In genomic region chr13:110955608-110956007, GRCh38 we compare ENCODE assay signal across 8 cellular contexts. TPM values are rescaled to one million over a fixed set of nuclear protein-coding genes. Genes with fewer than 3 reads are reported as not detected.
A peak's percentile ranks its signal among the peaks of the same experiment; 100 is the strongest.
DNase-seq lines count a peak whose midpoint lies in the region; ATAC-seq and TF ChIP-seq lines count a peak whose summit lies in the region.
"Not testable (repeated sequence)": the region's sequence is repeated elsewhere in the genome, so short reads cannot be mapped to it uniquely, and the experiment has no call there.

No MANE protein-coding gene starts in this region.

- H4K20me1 ChIP-seq in GM23248 (ENCODE audit: insufficient read depth), result not testable (repeated sequence)

- not testable (repeated sequence) for H3K27me3 Mint-ChIP-seq in activated naive CD8-positive, alpha-beta T cell

- H3K4me1 Mint-ChIP-seq in activated naive CD8-positive, alpha-beta T cell (ENCODE audit: low read depth), result peaks cover 14% of the 10 kb centered on the region

- TF ChIP-seq EP300 in stomach (IDR thresholded peaks at IDR 0.05), result not testable (repeated sequence)

- not testable (repeated sequence) for H2AK5ac ChIP-seq in neuronal stem cell (ENCODE audit: low read depth, low read length)

- 79 to 81% methylated on average over 4 of the region's 7 CpGs for WGBS in GM23248 (ENCODE audit: low coverage in 1 of 2, low lambda C conversion rate in 2 of 2, missing lambda C conversion rate in 2 of 2), 2 experiments
- no CpG with 5 or more reads among the region's 7 CpGs for WGBS in neuronal stem cell (ENCODE audit: extremely low coverage in 2 of 2, insufficient read length in 2 of 2, insufficient replicate concordance in 1 of 2), 2 donors
- WGBS in stomach, 5 donors, result 71 to 90% (median 83%) methylated on average over 2 to 7 of the region's 7 CpGs

- H3K79me2 ChIP-seq in ACC112 (ENCODE audit: control insufficient read depth, insufficient read depth, low read length, unreplicated experiment); GM23248 (ENCODE audit: insufficient read depth): not testable (repeated sequence)

- H3K18ac ChIP-seq in neuronal stem cell (ENCODE audit: low read length), result not testable (repeated sequence)

- in situ Hi-C loops in GM23248 (cut with MboI); Panc1 (cut with HindIII; ENCODE audit: low pct_unique_long_range_greater_than_20kb, low sequenced_read_pairs): not testable (repeated sequence)

- not testable (repeated sequence) for H3K9me3 ChIP-seq in GM23248 (ENCODE audit: low read depth); Panc1 (ENCODE audit: control insufficient read depth, insufficient read depth, low read depth, low read length); breast epithelium; neuronal stem cell (replicated peaks in 1 of 2; ENCODE audit: control insufficient read depth in 2 of 2, insufficient read depth in 1 of 2, low read depth in 1 of 2, low read length in 2 of 2); stomach

- H3K4me1 ChIP-seq in ACC112 (ENCODE audit: control insufficient read depth, insufficient read depth, low read length, unreplicated experiment); Panc1 (ENCODE audit: control insufficient read depth, insufficient read depth, low read length); breast epithelium; foreskin keratinocyte; neuronal stem cell (ENCODE audit: control insufficient read depth in 2 of 2, insufficient read depth in 1 of 2, low read depth in 1 of 2, low read length in 2 of 2); stomach: not testable (repeated sequence)
- peaks cover 10% of the 10 kb centered on the region for H3K4me1 ChIP-seq in GM23248 (ENCODE audit: insufficient read depth)

- not testable (repeated sequence) for H3K14ac ChIP-seq in neuronal stem cell (ENCODE audit: low read length)

- H3K4me2 ChIP-seq in GM23248 (ENCODE audit: unreplicated experiment); neuronal stem cell (ENCODE audit: insufficient read depth, low read length, poor library complexity, severe bottlenecking): not testable (repeated sequence)

- peak overlapping the region; percentile 67 for H3K9ac ChIP-seq in GM23248
- not testable (repeated sequence) for H3K9ac ChIP-seq in neuronal stem cell (ENCODE audit: low read depth, low read length, poor library complexity)

- not testable (repeated sequence) for H3K23ac ChIP-seq in neuronal stem cell (ENCODE audit: low read depth, low read length, poor library complexity)

- H3K79me1 ChIP-seq in neuronal stem cell (ENCODE audit: low read depth, low read length), result not testable (repeated sequence)

- not testable (repeated sequence) for H3K36me3 Mint-ChIP-seq in activated naive CD8-positive, alpha-beta T cell

- POLR2A ChIA-PET in Panc1 (lab: Charles Lee), result not testable (repeated sequence)

- H3K4me3 Mint-ChIP-seq in activated naive CD8-positive, alpha-beta T cell, result not testable (repeated sequence)

- H3K9me3 Mint-ChIP-seq in activated naive CD8-positive, alpha-beta T cell (ENCODE audit: low read depth), result not testable (repeated sequence)

- not testable (repeated sequence) for H3K4ac ChIP-seq in neuronal stem cell (ENCODE audit: low read length)

- H2BK5ac ChIP-seq in neuronal stem cell (ENCODE audit: low read length), result not testable (repeated sequence)

- ATAC-seq in Panc1 (0 out of 2 replicates have a peak, but pooled peaks have one; percentile 10), foreskin keratinocyte (peak; percentile 1)

- not testable (repeated sequence) for H3K27me3 ChIP-seq in ACC112 (ENCODE audit: insufficient read depth, low read length); GM23248 (replicated peaks; ENCODE audit: insufficient read depth); Panc1 (ENCODE audit: control insufficient read depth, insufficient read depth, low read length); breast epithelium; foreskin keratinocyte; neuronal stem cell (ENCODE audit: control insufficient read depth in 3 of 3, insufficient read depth in 3 of 3, low read depth in 1 of 3, low read length in 3 of 3); stomach

- intact Hi-C loops in Panc1 (cut with micrococcal nuclease; ENCODE audit: unreplicated experiment); breast epithelium (cut with DNase I; ENCODE audit: low total_unique reads); stomach (cut with DNase I; ENCODE audit: low total_unique reads): not testable (repeated sequence)

- H2AFZ ChIP-seq in ACC112 (ENCODE audit: low read length, unreplicated experiment), result not testable (repeated sequence)
- H2AFZ ChIP-seq in GM23248 (peak overlapping the region; percentile 42; the same call in 1 of the 2 replicates), neuronal stem cell (ENCODE audit: low read length) (peak overlapping the region; percentile 89)

- TF ChIP-seq CTCF in Panc1 (IDR thresholded peaks at IDR 0.05); breast epithelium (IDR thresholded peaks at IDR 0.05); foreskin keratinocyte (conservative IDR thresholded peaks at IDR 0.05); stomach (IDR thresholded peaks at IDR 0.05): not testable (repeated sequence)

- H3K9me2 ChIP-seq in GM23248 (ENCODE audit: insufficient read depth), result not testable (repeated sequence)

- TF ChIP-seq POLR2A in breast epithelium (IDR thresholded peaks at IDR 0.05); stomach (IDR thresholded peaks at IDR 0.05): not testable (repeated sequence)

- H2BK120ac ChIP-seq in neuronal stem cell (ENCODE audit: low read depth, low read length), result not testable (repeated sequence)

- not testable (repeated sequence) for DNase-seq in GM23248; Panc1 (ENCODE audit: low read depth, low spot score); breast epithelium (ENCODE audit: low spot score in 2 of 2); foreskin keratinocyte; neuronal stem cell (ENCODE audit: low spot score); stomach

- not testable (repeated sequence) for H3K4me3 ChIP-seq in ACC112 (ENCODE audit: low read depth, low read length); GM23248; Panc1 (ENCODE audit: low read depth in 2 of 2, low read length in 2 of 2); breast epithelium; neuronal stem cell (ENCODE audit: low read length in 2 of 2); stomach

- H3F3A ChIP-seq in GM23248 (ENCODE audit: insufficient read depth), result not testable (repeated sequence)

- H2BK12ac ChIP-seq in neuronal stem cell (ENCODE audit: low read length), result not testable (repeated sequence)

- H2BK15ac ChIP-seq in neuronal stem cell (ENCODE audit: low read length), result not testable (repeated sequence)

- H3K36me3 ChIP-seq in ACC112 (ENCODE audit: insufficient read depth, low read length); GM23248 (ENCODE audit: low read depth); Panc1 (ENCODE audit: control insufficient read depth, insufficient read depth, low read length); breast epithelium; neuronal stem cell (replicated peaks in 1 of 2; ENCODE audit: control insufficient read depth in 2 of 2, insufficient read depth in 2 of 2, low read length in 2 of 2); stomach: not testable (repeated sequence)

- peak overlapping the region; percentile 86 for H3K27ac Mint-ChIP-seq in activated naive CD8-positive, alpha-beta T cell

- H3K27ac ChIP-seq in ACC112 (ENCODE audit: low read depth, low read length) (peak overlapping the region; percentile 77), GM23248 (peak overlapping the region; percentile 87), breast epithelium (peak overlapping the region; percentile 52 to 80), stomach (peak overlapping the region in 3 of 5 donors; percentile 59 to 64 (median 60))
- H3K27ac ChIP-seq in Panc1 (ENCODE audit: low read length); foreskin keratinocyte; neuronal stem cell (replicated peaks; ENCODE audit: low read length): not testable (repeated sequence)

- not testable (repeated sequence) for H4K91ac ChIP-seq in neuronal stem cell (ENCODE audit: low read depth, low read length, poor library complexity)

- not testable (repeated sequence) for BruUV-seq in Panc1 (replicated peaks; lab: Mats Ljungman, UMichigan)

- H4K8ac ChIP-seq in neuronal stem cell (ENCODE audit: low read depth, low read length), result not testable (repeated sequence)

- CTCF ChIA-PET in Panc1 (lab: Charles Lee), result not testable (repeated sequence)

RNA-seq across cellular contexts. Expression of gene ANKRD10, which starts 40.7 kb away (rescaled TPM):
- total RNA-seq in GM23248 (2014; rRNA removed; shearing (Covaris generic)), result 34.1 and 39.9 TPM in 2 replicates
- 33.4 and 42.7 TPM in 2 replicates for polyA plus RNA-seq in GM23248 (2016; fragmentation: Nextera tagmentation; extraction: Ambion mirVana)
- total RNA-seq in Panc1 (2021; ENCODE audit: unreplicated experiment), result 76.8 TPM
- 40.9 TPM for polyA plus RNA-seq in Panc1 (2012; ENCODE audit: insufficient read length)
- 100 to 1,000 TPM; 133 to 206 (median 193) TPM for total RNA-seq in breast epithelium
- total RNA-seq in foreskin keratinocyte, result 29.5 and 32.9 TPM in 2 replicates
- polyA plus RNA-seq in foreskin keratinocyte, result 11.0 and 13.3 TPM in 2 replicates
- polyA plus RNA-seq in neuronal stem cell (2013, experiment 1 of 2), result 91.9 TPM
- polyA plus RNA-seq in neuronal stem cell (2013, experiment 2 of 2), result 92.3 TPM
- 100 to 1,000 TPM; 122 to 246 (median 170) TPM for total RNA-seq in stomach
- 10 to 100 TPM; 37.4 to 75.4 (median 48.7) TPM for polyA plus RNA-seq in stomach
